1 cellular context compared by ENCODE assay signal in genomic region chr1:46342677-46343350, GRCh38.
TF ChIP-seq lines count a peak whose summit lies in the region.

No MANE protein-coding gene starts in this region.

TF ChIP-seq in SK-N-SH treated with all-trans-retinoic acid at 6 μM for 48 hours, 23 proteins besides CTCF, POLR2A, EP300 and RAD21 (continued from another document):
- no peak for TF ChIP-seq CSRNP3 (CRISPR knock-in tag; IDR thresholded peaks at IDR 0.05)
- no peak for TF ChIP-seq ZNF70 (CRISPR knock-in tag; IDR thresholded peaks at IDR 0.05)
- TF ChIP-seq PATZ1 (CRISPR knock-in tag; IDR thresholded peaks at IDR 0.05; ENCODE audit: borderline replicate concordance) = no peak
- no peak for TF ChIP-seq ARNTL (CRISPR knock-in tag; IDR thresholded peaks at IDR 0.05; ENCODE audit: borderline replicate concordance, low read depth)
- no peak for TF ChIP-seq ZNF8 (CRISPR knock-in tag; IDR thresholded peaks at IDR 0.05)
- no peak for TF ChIP-seq SNAI2 (CRISPR knock-in tag; IDR thresholded peaks at IDR 0.05)
- TF ChIP-seq ZFP3 (CRISPR knock-in tag; IDR thresholded peaks at IDR 0.05) = no peak
